In genomic region chr15:53260647-53261046, GRCh38 we compare ENCODE assay signal across 27 cellular contexts.
"Had no signal": no experiment of that assay in that cellular context is flagged by ENCODE, and none has a peak within 500 bp of the region (broad histone marks: within the 10 kb centered on the region; RNA-seq: fewer than 3 reads in every experiment).

No MANE protein-coding gene starts in this region.

- H3K27ac ChIP-seq: colonic mucosa, coronary artery, dorsolateral prefrontal cortex, epithelial cell of prostate, esophagus muscularis mucosa, esophagus squamous epithelium, foreskin keratinocyte, gastrocnemius medialis, gastroesophageal sphincter, heart left ventricle, heart right ventricle had no signal

- FAIRE-seq: colon, endometrium, endothelial cell of umbilical vein, frontal cortex had no signal

- H3K9me3 ChIP-seq: colonic mucosa, esophagus muscularis mucosa, esophagus squamous epithelium, gastrocnemius medialis, gastroesophageal sphincter, heart left ventricle, heart right ventricle had no signal

- H3K36me3 ChIP-seq: colonic mucosa, esophagus muscularis mucosa, esophagus squamous epithelium, gastrocnemius medialis, gastroesophageal sphincter, heart left ventricle, heart right ventricle had no signal

- H3K4me3 ChIP-seq: colonic mucosa, coronary artery, dorsolateral prefrontal cortex, esophagus muscularis mucosa, esophagus squamous epithelium, gastrocnemius medialis, gastroesophageal sphincter, heart left ventricle, heart right ventricle had no signal

- H3K27me3 ChIP-seq: colonic mucosa, esophagus muscularis mucosa, esophagus squamous epithelium, foreskin keratinocyte, gastrocnemius medialis, gastroesophageal sphincter, heart left ventricle, heart right ventricle had no signal

- H3K4me1 ChIP-seq: colonic mucosa, esophagus muscularis mucosa, esophagus squamous epithelium, foreskin keratinocyte, gastrocnemius medialis, gastroesophageal sphincter, heart left ventricle, heart right ventricle had no signal

- ATAC-seq: effector memory CD8-positive, alpha-beta T cell; esophagus mucosa; foreskin keratinocyte; gastrocnemius medialis; gastroesophageal sphincter; heart left ventricle; heart right ventricle had no signal

- DNase-seq: colonic mucosa; cortex of kidney; dermis blood vessel endothelial cell; dorsolateral prefrontal cortex; effector CD8-positive, alpha-beta T cell; effector memory CD4-positive, alpha-beta T cell; effector memory CD8-positive, alpha-beta T cell; endodermal cell; erythroblast; esophagus squamous epithelium; foreskin fibroblast; foreskin keratinocyte; foreskin melanocyte; gastrocnemius medialis; glutamatergic neuron; head of caudate nucleus; heart left ventricle; heart right ventricle had no signal
